23 cellular contexts compared by ENCODE assay signal in the genomic region with DNA sequence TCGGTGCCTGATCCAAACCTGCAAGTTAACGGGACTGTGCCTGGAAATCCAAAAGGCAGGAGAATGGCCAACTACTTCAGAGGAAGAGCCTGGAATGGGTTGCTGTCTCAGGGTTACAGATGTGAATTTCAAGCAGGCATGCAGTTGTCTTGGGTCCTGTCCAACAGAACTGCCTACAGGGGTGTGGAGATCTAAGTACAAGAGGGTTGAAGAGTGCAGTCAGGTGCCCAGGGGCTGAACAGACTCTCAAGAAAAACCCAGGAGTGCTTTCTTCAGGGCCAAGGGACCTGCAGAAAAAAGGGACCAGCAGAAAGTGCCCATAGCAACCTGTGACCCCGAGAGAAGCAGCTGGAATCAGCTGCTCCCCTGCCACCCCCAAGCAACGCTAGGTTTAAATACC.
"Had no signal": no experiment of that assay in that cellular context is flagged by ENCODE, and none has a peak within 500 bp of the region (broad histone marks: within the 10 kb centered on the region; RNA-seq: fewer than 3 reads in every experiment).

No MANE protein-coding gene starts in this region.

- H3K9me3 ChIP-seq: esophagus squamous epithelium, heart right ventricle, ovary, prostate gland, right lobe of liver, testis, transverse colon had no signal

- H3K9me3 Mint-ChIP-seq: dendritic cell treated with granulocyte-macrophage colony-stimulating factor and Interleukin-4, amounts not matched to agents 40 ng/mL and 50 ng/mL, for 4 days; effector memory CD8-positive, alpha-beta T cell; naive thymus-derived CD4-positive, alpha-beta T cell; nephron progenitor cell; stimulated activated naive B cell treated with anti-CD40 and anti-IgM and Interleukin-4, amounts not matched to agents 10 μg/mL and 1 μg/mL and 100 μg/mL, for 72 hours; stimulated activated naive CD8-positive, alpha-beta T cell treated with anti-CD3 and anti-CD28 coated beads, Interleukin-15, amount 100 ng/mL, for 72 hours had no signal

- H3K4me1 ChIP-seq: esophagus squamous epithelium, prostate gland, right lobe of liver, testis had no signal

- H3K4me3 ChIP-seq: cardiac muscle cell, esophagus squamous epithelium, heart right ventricle, ovary, prostate gland, right lobe of liver, testis, transverse colon had no signal

- H3K4me1 Mint-ChIP-seq: stimulated activated naive CD8-positive, alpha-beta T cell treated with anti-CD3 and anti-CD28 coated beads, Interleukin-15, amount 100 ng/mL, for 72 hours had no signal

- H3K27ac Mint-ChIP-seq: dendritic cell treated with granulocyte-macrophage colony-stimulating factor and Interleukin-4, amounts not matched to agents 40 ng/mL and 50 ng/mL, for 4 days; effector memory CD8-positive, alpha-beta T cell; naive thymus-derived CD4-positive, alpha-beta T cell; nephron progenitor cell; stimulated activated naive B cell treated with anti-CD40 and anti-IgM and Interleukin-4, amounts not matched to agents 10 μg/mL and 1 μg/mL and 100 μg/mL, for 72 hours had no signal

- DNase-seq: effector memory CD8-positive, alpha-beta T cell; esophagus squamous epithelium; foreskin fibroblast; heart right ventricle; hypothalamus; mesendoderm; naive thymus-derived CD4-positive, alpha-beta T cell; nephron progenitor cell; nucleus accumbens; ovary; retina; right lobe of liver; stimulated activated CD4-positive, alpha-beta T cell treated with anti-CD3 and anti-CD28 coated beads, Interleukin-2, amount 100 ng/mL, for 24 hours; stimulated activated CD4-positive, alpha-beta T cell treated with anti-CD3 and anti-CD28 coated beads, Interleukin-4, amount 100 ng/mL, for 4 hours; stimulated activated naive B cell treated with anti-CD40 and anti-IgM and Interleukin-4, amounts not matched to agents 10 μg/mL and 1 μg/mL and 100 μg/mL, for 72 hours; stimulated activated naive CD8-positive, alpha-beta T cell treated with anti-CD3 and anti-CD28 coated beads, Interleukin-15, amount 100 ng/mL, for 72 hours; testis; transverse colon had no signal

- H3K36me3 ChIP-seq: cardiac muscle cell, ovary, prostate gland had no signal

- ATAC-seq: effector memory CD8-positive, alpha-beta T cell; heart right ventricle; left lobe of liver; naive thymus-derived CD4-positive, alpha-beta T cell; stimulated activated naive CD8-positive, alpha-beta T cell treated with anti-CD3 and anti-CD28 coated beads, Interleukin-15, amount 100 ng/mL, for 72 hours had no signal

- H3K27ac ChIP-seq: cardiac muscle cell, epithelial cell of prostate, esophagus squamous epithelium, heart right ventricle, ovary, prostate gland, right lobe of liver, testis, transverse colon had no signal

- H3K27me3 Mint-ChIP-seq: dendritic cell treated with granulocyte-macrophage colony-stimulating factor and Interleukin-4, amounts not matched to agents 40 ng/mL and 50 ng/mL, for 4 days; effector memory CD8-positive, alpha-beta T cell; naive thymus-derived CD4-positive, alpha-beta T cell; stimulated activated naive B cell treated with anti-CD40 and anti-IgM and Interleukin-4, amounts not matched to agents 10 μg/mL and 1 μg/mL and 100 μg/mL, for 72 hours; stimulated activated naive CD8-positive, alpha-beta T cell treated with anti-CD3 and anti-CD28 coated beads, Interleukin-15, amount 100 ng/mL, for 72 hours had no signal

- H3K4me3 Mint-ChIP-seq: dendritic cell treated with granulocyte-macrophage colony-stimulating factor and Interleukin-4, amounts not matched to agents 40 ng/mL and 50 ng/mL, for 4 days; effector memory CD8-positive, alpha-beta T cell; naive thymus-derived CD4-positive, alpha-beta T cell; nephron progenitor cell; stimulated activated naive B cell treated with anti-CD40 and anti-IgM and Interleukin-4, amounts not matched to agents 10 μg/mL and 1 μg/mL and 100 μg/mL, for 72 hours; stimulated activated naive CD8-positive, alpha-beta T cell treated with anti-CD3 and anti-CD28 coated beads, Interleukin-15, amount 100 ng/mL, for 72 hours had no signal

- H3K27me3 ChIP-seq: cardiac muscle cell, esophagus squamous epithelium, heart right ventricle, ovary, right lobe of liver, testis, transverse colon had no signal
